ENCODE assay signal across 32 cellular contexts in genomic region chr9:80509358-80509757, GRCh38.
DNase-seq lines count a peak whose midpoint lies in the region; ATAC-seq, FAIRE-seq and TF ChIP-seq lines count a peak whose summit lies in the region.
"Had no signal": no experiment of that assay in that cellular context is flagged by ENCODE, and none has a peak within 500 bp of the region (broad histone marks: within the 10 kb centered on the region; RNA-seq: fewer than 3 reads in every experiment).

No MANE protein-coding gene starts in this region.

- peaks cover 6% of the 10 kb centered on the region for H3K36me3 Mint-ChIP-seq in MCF 10A (ENCODE audit: insufficient read depth, unreplicated experiment)
- no peaks in the 10 kb centered on the region for H3K36me3 Mint-ChIP-seq in type B pancreatic cell

- no peak for ATAC-seq in HG02623 (IDR thresholded peaks at IDR 0.05; ENCODE audit: unreplicated experiment)
- ATAC-seq: activated CD8-positive, alpha-beta T cell treated with anti-CD3 and anti-CD28 coated beads, Interleukin-2, amount 10 ng/mL, durations not matched to agents 7 days and 5 days; K562; left lung; right lobe of liver; stimulated activated naive CD8-positive, alpha-beta T cell treated with anti-CD3 and anti-CD28 coated beads, Interleukin-15, amount 100 ng/mL, for 72 hours had no signal

- DNase-seq in MCF 10A (ENCODE audit: unreplicated experiment) = no peak
- DNase-seq in breast epithelium (ENCODE audit: low spot score in 2 of 2) = no peak
- no peak for DNase-seq in RCC 7860 (ENCODE audit: low spot score)
- DNase-seq in fibroblast of peridontal ligament (ENCODE audit: extremely low read depth) = peak; percentile 2
- no peak for DNase-seq in type B pancreatic cell (ENCODE audit: extremely low spot score, unreplicated experiment)
- DNase-seq in DMS153 (lab: John Stamatoyannopoulos, UW) = no peak
- DNase-seq in NCI-H2171 (lab: John Stamatoyannopoulos, UW) = no peak
- DNase-seq: activated CD4-positive, alpha-beta T cell treated with anti-CD3 and anti-CD28 coated beads for 4 hours; activated CD8-positive, alpha-beta T cell treated with anti-CD3 and anti-CD28 coated beads, Interleukin-2, amount 10 ng/mL, durations not matched to agents 7 days and 5 days; activated naive CD4-positive, alpha-beta T cell treated with anti-CD3 and anti-CD28 coated beads for 36 hours; adrenal gland; DMS79 treated with DMSO at 0.1 percent for 48 hours; left lung; mesendoderm; MM.1S; NCI-H2029; NCI-H524 treated with DMSO at 0.1 percent for 48 hours; Peyer's patch; posterior cingulate gyrus; right lobe of liver; stimulated activated CD8-positive, alpha-beta memory T cell treated with anti-CD3 and anti-CD28 coated beads, Interleukin-4, amount 100 ng/mL, for 48 hours; stimulated activated naive CD8-positive, alpha-beta T cell treated with anti-CD3 and anti-CD28 coated beads, Interleukin-15, amount 100 ng/mL, for 72 hours; SW 1271; WERI-Rb-1 had no signal

- no peaks in the 10 kb centered on the region for H3K4me1 Mint-ChIP-seq in MCF 10A (ENCODE audit: insufficient read depth, unreplicated experiment)
- H3K4me1 Mint-ChIP-seq in type B pancreatic cell (ENCODE audit: unreplicated experiment) = peaks cover 5% of the 10 kb centered on the region
- H3K4me1 Mint-ChIP-seq: stimulated activated naive CD8-positive, alpha-beta T cell treated with anti-CD3 and anti-CD28 coated beads, Interleukin-15, amount 100 ng/mL, for 72 hours had no signal

- H3K4me3 Mint-ChIP-seq in MCF 10A (ENCODE audit: unreplicated experiment) (no peak overlapping the region), type B pancreatic cell (no peak overlapping the region)
- H3K4me3 Mint-ChIP-seq: activated CD8-positive, alpha-beta T cell treated with anti-CD3 and anti-CD28 coated beads, Interleukin-2, amount 10 ng/mL, durations not matched to agents 7 days and 5 days; activated naive CD4-positive, alpha-beta T cell treated with anti-CD3 and anti-CD28 coated beads for 36 hours; stimulated activated naive CD8-positive, alpha-beta T cell treated with anti-CD3 and anti-CD28 coated beads, Interleukin-15, amount 100 ng/mL, for 72 hours had no signal

- TF ChIP-seq CTCF in MCF 10A (IDR thresholded peaks at IDR 0.05; ENCODE audit: unreplicated experiment) = peak; percentile 28
- no peak for TF ChIP-seq CTCF in breast epithelium (IDR thresholded peaks at IDR 0.05)
- TF ChIP-seq CTCF in type B pancreatic cell (conservative IDR thresholded peaks at IDR 0.05) = peak; percentile 52

- intact Hi-C loops in MCF 10A (cut with micrococcal nuclease) (loop anchor here (1.0 to 10.0 kb wide), 2 partner anchors 224 to 335 kb away; no protein-coding TSS in a partner anchor), breast epithelium (cut with DNase I; ENCODE audit: low total_unique reads) (no loop called here)

- no peaks in the 10 kb centered on the region for H3K36me3 ChIP-seq in breast epithelium
- H3K36me3 ChIP-seq: adrenal gland, left lung, Peyer's patch, right lobe of liver, thoracic aorta, WERI-Rb-1 had no signal

- no peaks in the 10 kb centered on the region for H3K27me3 ChIP-seq in breast epithelium
- H3K27me3 ChIP-seq: adrenal gland, left lung, Peyer's patch, right lobe of liver had no signal

- POLR2A ChIA-PET in MCF 10A (lab: Yijun Ruan, JAX) = no interaction called here

- no peak overlapping the region for H3K27ac ChIP-seq in breast epithelium
- H3K27ac ChIP-seq: adrenal gland, epithelial cell of prostate, left lung, Peyer's patch, right lobe of liver, thoracic aorta, WERI-Rb-1 had no signal

- H3K27me3 Mint-ChIP-seq in MCF 10A (ENCODE audit: insufficient read depth, unreplicated experiment) = no peaks in the 10 kb centered on the region
- no peaks in the 10 kb centered on the region for H3K27me3 Mint-ChIP-seq in type B pancreatic cell
- H3K27me3 Mint-ChIP-seq: stimulated activated naive CD8-positive, alpha-beta T cell treated with anti-CD3 and anti-CD28 coated beads, Interleukin-15, amount 100 ng/mL, for 72 hours had no signal

- FAIRE-seq in RCC 7860 (lab: Jason Lieb, UNC) = peak; percentile 18
- FAIRE-seq: H1, HTR-8/SVneo, islet of Langerhans, K562, urothelium cell line had no signal

- H3K9me3 ChIP-seq in breast epithelium = no peaks in the 10 kb centered on the region
- H3K9me3 ChIP-seq: adrenal gland, Peyer's patch, right lobe of liver, thoracic aorta had no signal

- no TSS peak for BruUV-seq in MCF 10A (replicated peaks; lab: Mats Ljungman, UMichigan)

- CTCF ChIA-PET in MCF 10A (lab: Yijun Ruan, JAX) = interaction anchor here (0.6 to 1.5 kb wide), 6 partner anchors 10 to 1058 kb away, joined by 3 to 6 read pairs (median 4); no protein-coding TSS in a partner anchor

- H3K4me3 ChIP-seq in breast epithelium = no peak overlapping the region
- H3K4me3 ChIP-seq: adrenal gland, K562, left lung, Peyer's patch, right lobe of liver, thoracic aorta had no signal

- H3K9me3 Mint-ChIP-seq in MCF 10A (ENCODE audit: unreplicated experiment) (no peaks in the 10 kb centered on the region), type B pancreatic cell (no peaks in the 10 kb centered on the region)

- no peak for TF ChIP-seq POLR2A in breast epithelium (IDR thresholded peaks at IDR 0.05)

- H3K27ac Mint-ChIP-seq in MCF 10A (ENCODE audit: low read depth, unreplicated experiment) (no peak overlapping the region), type B pancreatic cell (no peak overlapping the region)
- H3K27ac Mint-ChIP-seq: activated CD8-positive, alpha-beta T cell treated with anti-CD3 and anti-CD28 coated beads, Interleukin-2, amount 10 ng/mL, durations not matched to agents 7 days and 5 days; activated naive CD4-positive, alpha-beta T cell treated with anti-CD3 and anti-CD28 coated beads for 36 hours; stimulated activated naive CD8-positive, alpha-beta T cell treated with anti-CD3 and anti-CD28 coated beads, Interleukin-15, amount 100 ng/mL, for 72 hours had no signal

- H3K4me1 ChIP-seq in breast epithelium = no peaks in the 10 kb centered on the region
- H3K4me1 ChIP-seq: adrenal gland, left lung, Peyer's patch, right lobe of liver had no signal

Comparison
In these comparisons a context has a peak if more than half of its experiments do, and no peak if none do; other contexts are left out.
1. CTCF ChIP-seq: peak in MCF 10A (single experiment) and type B pancreatic cell (single experiment); none in breast epithelium (0 of 3).